In genomic region chr16:22436823-22437652, GRCh38 we compare ENCODE assay signal across 1 cellular context.
TF ChIP-seq lines count a peak whose summit lies in the region.
"Not testable (repeated sequence)": the region's sequence is repeated elsewhere in the genome, so short reads cannot be mapped to it uniquely, and the experiment has no call there.

No MANE protein-coding gene starts in this region.

TF ChIP-seq in HepG2, 621 proteins besides CTCF, POLR2A, EP300 and RAD21 (continued from another document):
- TF ChIP-seq MAX (IDR thresholded peaks at IDR 0.05) (peak; percentile 76), JUNB (CRISPR knock-in tag; IDR thresholded peaks at IDR 0.05; ENCODE audit: borderline replicate concordance) (peak; percentile 28; the same call in 1 of the 2 replicates), ZNF713 (CRISPR knock-in tag; IDR thresholded peaks at IDR 0.05) (peak; percentile 89; the same call in 1 of the 2 replicates), RBFOX2 (IDR thresholded peaks at IDR 0.05; ENCODE audit: low read depth, low read length) (peak; percentile 92), MAFG (CRISPR knock-in tag; IDR thresholded peaks at IDR 0.05) (peak; percentile 57; the same call in 1 of the 2 replicates), ATF7-NPFF (CRISPR knock-in tag; IDR thresholded peaks at IDR 0.05; ENCODE audit: low read depth) (peak; percentile 86), RFXANK (CRISPR knock-in tag; IDR thresholded peaks at IDR 0.05) (peak; percentile 51; the same call in 1 of the 2 replicates), ZNF503 (CRISPR knock-in tag; IDR thresholded peaks at IDR 0.05) (peak; percentile 44; the same call in 1 of the 2 replicates), ARHGAP35 (CRISPR knock-in tag; IDR thresholded peaks at IDR 0.05; ENCODE audit: borderline replicate concordance) (peak; percentile 94), ZNF446 (CRISPR knock-in tag; IDR thresholded peaks at IDR 0.05) (peak; percentile 61; the same call in 1 of the 2 replicates), ZNF589 (CRISPR knock-in tag; conservative IDR thresholded peaks at IDR 0.05) (peak; percentile 47; the same call in 1 of the 2 replicates), ZNF281 (CRISPR knock-in tag; IDR thresholded peaks at IDR 0.05; ENCODE audit: borderline replicate concordance) (peak; percentile 54; the same call in 1 of the 2 replicates), ZBTB44 (CRISPR knock-in tag; IDR thresholded peaks at IDR 0.05) (0 out of 2 replicates have a peak, but pooled peaks have one; percentile 76), ZMAT3 (CRISPR knock-in tag; conservative IDR thresholded peaks at IDR 0.05) (peak; percentile 57; the same call in 1 of the 2 replicates), GABPA (CRISPR knock-in tag; IDR thresholded peaks at IDR 0.05; ENCODE audit: low read depth) (peak; percentile 28; the same call in 1 of the 2 replicates), ZBTB37 (CRISPR knock-in tag; IDR thresholded peaks at IDR 0.05) (0 out of 2 replicates have a peak, but pooled peaks have one; percentile 41), NFAT5 (CRISPR knock-in tag; IDR thresholded peaks at IDR 0.05) (peak; percentile 92), SIN3A (IDR thresholded peaks at IDR 0.05; ENCODE audit: borderline replicate concordance, low read depth, low read length) (peak; percentile 92; the same call in 1 of the 2 replicates)
- not testable (repeated sequence) for TF ChIP-seq GABPA (IDR thresholded peaks at IDR 0.05; ENCODE audit: low read depth, low read length)
